In genomic region chr18:46152808-46153617, GRCh38 we compare ENCODE assay signal across 11 cellular contexts. TPM values are rescaled to one million over a fixed set of nuclear protein-coding genes. Genes with fewer than 3 reads are reported as not detected.
DNase-seq lines count a peak whose midpoint lies in the region; ATAC-seq, FAIRE-seq and TF ChIP-seq lines count a peak whose summit lies in the region.
"Had no signal": no experiment of that assay in that cellular context is flagged by ENCODE, and none has a peak within 500 bp of the region (broad histone marks: within the 10 kb centered on the region; RNA-seq: fewer than 3 reads in every experiment).

No MANE protein-coding gene starts in this region.

- POLR2A ChIA-PET in naive thymus-derived CD8-positive, alpha-beta T cell (lab: Charles Lee), result interaction anchor here (0.7 to 1.4 kb wide), 2 partner anchors 20 to 95 kb away, joined by 4 to 5 read pairs; no protein-coding TSS in a partner anchor

- peak; percentile 93 for DNase-seq in DMS79 (lab: John Stamatoyannopoulos, UW)
- DNase-seq in NCI-H2107 (lab: John Stamatoyannopoulos, UW), result peak; percentile 39
- DNase-seq in bronchial epithelial cell (ENCODE audit: low read depth), result peak; percentile 86
- DNase-seq in naive thymus-derived CD8-positive, alpha-beta T cell, result no peak
- DNase-seq in NK-92 treated with Interleukin-12 subunit alpha and Interleukin-12 subunit beta, amount 100 ng/mL, for 24 hours (lab: John Stamatoyannopoulos, UW), result no peak
- no peak for DNase-seq in cerebellar nuclear complex (lab: John Stamatoyannopoulos, UW)
- DNase-seq in activated gamma-delta T cell (lab: John Stamatoyannopoulos, UW), result no peak
- DNase-seq: NCI-H1694 treated with DMSO at 0.1 percent for 48 hours; stimulated activated naive CD4-positive, alpha-beta T cell had no signal

- no peaks in the 10 kb centered on the region for H3K36me3 Mint-ChIP-seq in naive thymus-derived CD8-positive, alpha-beta T cell

- ATAC-seq in naive thymus-derived CD8-positive, alpha-beta T cell, result no peak
- ATAC-seq in GM21367 (IDR thresholded peaks at IDR 0.05; ENCODE audit: unreplicated experiment), result no peak

- no peaks in the 10 kb centered on the region for H3K27me3 ChIP-seq in bronchial epithelial cell (ENCODE audit: control insufficient read depth, insufficient read depth, low read length)

- no peak overlapping the region for H3K4me3 ChIP-seq in bronchial epithelial cell (ENCODE audit: low read depth, low read length)

- peaks cover 39 to 88% (median 83%) of the 10 kb centered on the region in 4 donors for H3K4me1 Mint-ChIP-seq in naive thymus-derived CD8-positive, alpha-beta T cell

- H3K4me3 Mint-ChIP-seq in naive thymus-derived CD8-positive, alpha-beta T cell, result peak overlapping the region in 6 of 10 donors; percentile 1 to 54 (median 27)

- peak; percentile 58 for FAIRE-seq in bronchial epithelial cell (lab: Jason Lieb, UNC)
- FAIRE-seq: endometrium had no signal

- H3K36me3 ChIP-seq in bronchial epithelial cell (ENCODE audit: control insufficient read depth, insufficient read depth, low read length), result no peaks in the 10 kb centered on the region

- TF ChIP-seq CTCF in bronchial epithelial cell (IDR thresholded peaks at IDR 0.05; ENCODE audit: insufficient read depth, low read length, severe bottlenecking), result no peak

- no peaks in the 10 kb centered on the region for H3K27me3 Mint-ChIP-seq in naive thymus-derived CD8-positive, alpha-beta T cell

- H3K9me3 Mint-ChIP-seq in naive thymus-derived CD8-positive, alpha-beta T cell, result peaks cover 0 to 2% (median 0%) of the 10 kb centered on the region in 9 donors

- H3K27ac Mint-ChIP-seq in naive thymus-derived CD8-positive, alpha-beta T cell, result peak overlapping the region in 8 of 10 donors; percentile 2 to 54 (median 35)

RNA-seq across cellular contexts. Expression of gene HAUS1, which starts 48.8 kb away (rescaled TPM):
- 12.7 and 18.7 TPM in 2 replicates for total RNA-seq in bronchial epithelial cell
- 10 to 100 TPM; 19.8 to 20.7 TPM for total RNA-seq in naive thymus-derived CD8-positive, alpha-beta T cell
- polyA plus RNA-seq in naive thymus-derived CD8-positive, alpha-beta T cell, result 10 to 100 TPM; 35.1 to 48.4 (median 46.0) TPM

RNA-seq across cellular contexts. Expression of gene ATP5F1A, which starts 54.9 kb away (rescaled TPM):
- 506 and 666 TPM in 2 replicates for total RNA-seq in bronchial epithelial cell
- total RNA-seq in naive thymus-derived CD8-positive, alpha-beta T cell, result 100 to 1,000 TPM; 277 to 284 TPM
- 100 to 1,000 TPM; 496 to 502 (median 498) TPM for polyA plus RNA-seq in naive thymus-derived CD8-positive, alpha-beta T cell

Comparison
In these comparisons a context has a peak if more than half of its experiments do, and no peak if none do; other contexts are left out.
1. DNase-seq: peak in DMS79 (single experiment), NCI-H2107 (single experiment) and bronchial epithelial cell (single experiment); none in naive thymus-derived CD8-positive, alpha-beta T cell (0 of 10), NK-92 treated with Interleukin-12 subunit alpha and Interleukin-12 subunit beta, amount 100 ng/mL, for 24 hours (single experiment), cerebellar nuclear complex (0 of 2) and activated gamma-delta T cell (single experiment).